Comparison of ENCODE assay signal across 8 cellular contexts in the genomic region with DNA sequence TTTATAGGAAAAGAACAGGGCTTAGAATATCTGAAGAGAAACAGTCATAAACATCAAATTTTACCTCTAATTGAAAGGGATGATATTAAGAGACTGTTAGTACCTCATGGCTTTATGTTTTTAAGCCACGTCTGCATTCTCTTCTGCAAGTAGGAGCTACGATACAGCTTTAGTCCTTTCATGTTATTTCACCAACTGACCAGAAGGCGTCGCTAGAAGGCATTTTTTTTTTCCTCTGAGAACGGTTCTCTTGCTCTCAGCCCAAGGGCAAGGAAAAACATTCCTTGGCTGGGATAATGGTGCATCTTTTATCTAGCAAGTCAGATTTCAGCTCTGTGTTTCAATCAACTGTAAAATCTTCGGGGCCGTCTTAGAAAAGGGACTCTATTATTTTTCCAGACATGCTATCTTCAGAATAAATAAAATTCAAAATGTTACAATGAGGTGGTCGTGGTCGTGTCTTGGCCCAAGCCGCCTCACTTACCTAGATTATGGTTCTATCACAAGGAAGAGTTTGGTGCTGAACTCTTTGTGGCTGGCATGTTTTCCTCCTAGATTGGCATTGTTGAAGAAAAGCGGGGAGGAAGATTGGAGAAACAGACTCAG. TPM values are rescaled to one million over a fixed set of nuclear protein-coding genes. Genes with fewer than 3 reads are reported as not detected.
DNase-seq lines count a peak whose midpoint lies in the region; ATAC-seq and TF ChIP-seq lines count a peak whose summit lies in the region.

No MANE protein-coding gene starts in this region.

- 35 to 36% methylated on average over 11 of the region's 11 CpGs for WGBS in upper lobe of left lung, 2 donors

- peak overlapping the region in 1 of 4 donors; percentile 23 for H3K27ac ChIP-seq in upper lobe of left lung

- ATAC-seq in upper lobe of left lung (ENCODE audit: low FRiP score in 2 of 2): peak in 1 of 2 donors; percentile 80

- TF ChIP-seq POLR2A in NB4 (IDR thresholded peaks at IDR 0.05; ENCODE audit: extremely low read depth, insufficient read length) (no peak), upper lobe of left lung (IDR thresholded peaks at IDR 0.05) (no peak)

- no peaks in the 10 kb centered on the region for H3K9me3 ChIP-seq in upper lobe of left lung

- H3K4me3 ChIP-seq in BJ (ENCODE audit: low read depth, low read length): no peak overlapping the region
- H3K4me3 ChIP-seq in NB4 (ENCODE audit: low read depth, low read length): peak overlapping the region; percentile 25
- H3K4me3 ChIP-seq in upper lobe of left lung: peak overlapping the region in 2 of 4 donors; percentile 29 to 31

- H3K4me1 ChIP-seq in upper lobe of left lung: peaks cover 0 to 6% (median 0%) of the 10 kb centered on the region in 4 donors

- H3K36me3 ChIP-seq in BJ (ENCODE audit: control insufficient read depth, insufficient read depth, low read length) (no peaks in the 10 kb centered on the region), upper lobe of left lung (no peaks in the 10 kb centered on the region)

- DNase-seq in BJ (ENCODE audit: low read depth) (peak; percentile 59), NB4 (ENCODE audit: low read depth) (peak; percentile 64), SKM-1 (lab: John Stamatoyannopoulos, UW; ENCODE audit: unreplicated experiment) (peak; percentile 48), dermis blood vessel endothelial cell (peak; percentile 88), lung microvascular endothelial cell (ENCODE audit: low read depth in 2 of 2) (peak; percentile 74 to 79), upper lobe of left lung (no peak), ureter (ENCODE audit: low spot score) (no peak)

- H3K27me3 ChIP-seq in BJ (ENCODE audit: control insufficient read depth, insufficient read depth, low read length) (peaks cover 2% of the 10 kb centered on the region; the same call in 1 of the 2 replicates), upper lobe of left lung (no peaks in the 10 kb centered on the region)

- CTCF ChIA-PET in BJ (lab: Yijun Ruan, JAX): interaction anchor here (0.6 to 3.7 kb wide), 22 partner anchors 9 to 1837 kb away, joined by 3 to 25 read pairs (median 4); no protein-coding TSS in a partner anchor

- no peak for TF ChIP-seq EP300 in upper lobe of left lung (IDR thresholded peaks at IDR 0.05)

- TF ChIP-seq CTCF in BJ (IDR thresholded peaks at IDR 0.05; ENCODE audit: insufficient read depth, low read depth, low read length): peak; percentile 74
- TF ChIP-seq CTCF in GM12874 (IDR thresholded peaks at IDR 0.05; ENCODE audit: insufficient read depth, low read depth, low read length): peak; percentile 68
- TF ChIP-seq CTCF in NB4 (IDR thresholded peaks at IDR 0.05; ENCODE audit: low read depth, low read length): peak; percentile 48
- TF ChIP-seq CTCF in upper lobe of left lung (IDR thresholded peaks at IDR 0.05): peak; percentile 57 to 82 (median 74)

- POLR2A ChIA-PET in BJ (lab: Charles Lee): no interaction called here

RNA-seq across cellular contexts. Expression of gene LYZL2, which starts 41.6 kb away (rescaled TPM):
- not detected in 2 replicates for polyA plus RNA-seq in BJ (2011; rRNA removed)
- polyA minus RNA-seq in BJ (2011; rRNA and poly(A)+ RNA removed): not detected in 2 replicates
- total RNA-seq in dermis blood vessel endothelial cell (not detected in 2 replicates), lung microvascular endothelial cell (not detected in 2 replicates), upper lobe of left lung (not detected), ureter (not detected)

Comparison
In these comparisons a context has a peak if more than half of its experiments do, and no peak if none do; other contexts are left out.
1. DNase-seq: peak in BJ (single experiment), NB4 (single experiment), SKM-1 (single experiment), dermis blood vessel endothelial cell (single experiment) and lung microvascular endothelial cell (2 of 2); none in upper lobe of left lung (0 of 2) and ureter (single experiment).
2. Peak in every context shown above with its lines, with median percentiles within 50 percentile points of each other: CTCF ChIP-seq.